ENCODE assay signal across 7 cellular contexts in genomic region chr6:106360989-106361430, GRCh38. TPM values are rescaled to one million over a fixed set of nuclear protein-coding genes. Genes with fewer than 3 reads are reported as not detected.
DNase-seq lines count a peak whose midpoint lies in the region; ATAC-seq and TF ChIP-seq lines count a peak whose summit lies in the region.

No MANE protein-coding gene starts in this region.

- TF ChIP-seq CTCF in osteoblast (IDR thresholded peaks at IDR 0.05; ENCODE audit: extremely low read depth, low read depth, low read length): no peak

- peak overlapping the region; percentile 65 for H3K4me3 ChIP-seq in osteoblast (ENCODE audit: insufficient read depth, low read length)

- peak overlapping the region; percentile 60 for H3K4me2 ChIP-seq in osteoblast (ENCODE audit: insufficient read depth, low read length)

- no peaks in the 10 kb centered on the region for H3K36me3 ChIP-seq in osteoblast (ENCODE audit: insufficient read depth, low read length)

- no peaks in the 10 kb centered on the region for H4K20me1 ChIP-seq in osteoblast (ENCODE audit: insufficient read depth, low read length)

- no peak overlapping the region for H3K27ac ChIP-seq in osteoblast (ENCODE audit: low read depth, low read length)

- peaks cover 54% of the 10 kb centered on the region for H3K27me3 ChIP-seq in osteoblast (ENCODE audit: insufficient read depth, low read length)

- DNase-seq in activated CD4-positive, alpha-beta T cell treated with anti-CD3 and anti-CD28 coated beads, Interleukin-2, amount 50 U/mL, for 4 hours: peak; percentile 7 to 13
- peak; percentile 59 for DNase-seq in osteoblast (ENCODE audit: insufficient read length, low spot score, missing footprints)
- DNase-seq in NCI-H1092 treated with DMSO at 0.1 percent for 48 hours (lab: John Stamatoyannopoulos, UW): no peak
- no peak for DNase-seq in T1000 (lab: John Stamatoyannopoulos, UW)

- peak overlapping the region; percentile 68 for H2AFZ ChIP-seq in osteoblast (ENCODE audit: low read length)

- ATAC-seq in GM19372 (IDR thresholded peaks at IDR 0.05; ENCODE audit: low read depth, unreplicated experiment): peak; percentile 38
- ATAC-seq in HG03354 (IDR thresholded peaks at IDR 0.05; ENCODE audit: poor library complexity, severe bottlenecking, unreplicated experiment): peak; percentile 27
- peak; percentile 1 for ATAC-seq in esophagus mucosa

- no peaks in the 10 kb centered on the region for H3K9me3 ChIP-seq in osteoblast (ENCODE audit: low read depth, low read length)

- H3K79me2 ChIP-seq in osteoblast (ENCODE audit: insufficient read depth, low read length): no peaks in the 10 kb centered on the region

- peaks cover 5% of the 10 kb centered on the region for H3K4me1 ChIP-seq in osteoblast (ENCODE audit: insufficient read depth, low read length)

RNA-seq across cellular contexts. Expression of gene CRYBG1, which starts 0.5 kb away (rescaled TPM):
- total RNA-seq in esophagus mucosa: 124 TPM
- total RNA-seq in osteoblast: 11.9 and 19.2 TPM in 2 replicates

RNA-seq across cellular contexts. Expression of gene ATG5, which starts 35.5 kb away (rescaled TPM):
- total RNA-seq in esophagus mucosa (19.9 TPM), osteoblast (59.0 and 62.5 TPM in 2 replicates)

Comparison
In these comparisons a context has a peak if more than half of its experiments do, and no peak if none do; other contexts are left out.
1. DNase-seq: peak in activated CD4-positive, alpha-beta T cell treated with anti-CD3 and anti-CD28 coated beads, Interleukin-2, amount 50 U/mL, for 4 hours (2 of 2) and osteoblast (single experiment); none in NCI-H1092 treated with DMSO at 0.1 percent for 48 hours (single experiment) and T1000 (single experiment).
2. Peak in every context shown above with its lines, with median percentiles within 50 percentile points of each other: ATAC-seq.